In the genomic region with DNA sequence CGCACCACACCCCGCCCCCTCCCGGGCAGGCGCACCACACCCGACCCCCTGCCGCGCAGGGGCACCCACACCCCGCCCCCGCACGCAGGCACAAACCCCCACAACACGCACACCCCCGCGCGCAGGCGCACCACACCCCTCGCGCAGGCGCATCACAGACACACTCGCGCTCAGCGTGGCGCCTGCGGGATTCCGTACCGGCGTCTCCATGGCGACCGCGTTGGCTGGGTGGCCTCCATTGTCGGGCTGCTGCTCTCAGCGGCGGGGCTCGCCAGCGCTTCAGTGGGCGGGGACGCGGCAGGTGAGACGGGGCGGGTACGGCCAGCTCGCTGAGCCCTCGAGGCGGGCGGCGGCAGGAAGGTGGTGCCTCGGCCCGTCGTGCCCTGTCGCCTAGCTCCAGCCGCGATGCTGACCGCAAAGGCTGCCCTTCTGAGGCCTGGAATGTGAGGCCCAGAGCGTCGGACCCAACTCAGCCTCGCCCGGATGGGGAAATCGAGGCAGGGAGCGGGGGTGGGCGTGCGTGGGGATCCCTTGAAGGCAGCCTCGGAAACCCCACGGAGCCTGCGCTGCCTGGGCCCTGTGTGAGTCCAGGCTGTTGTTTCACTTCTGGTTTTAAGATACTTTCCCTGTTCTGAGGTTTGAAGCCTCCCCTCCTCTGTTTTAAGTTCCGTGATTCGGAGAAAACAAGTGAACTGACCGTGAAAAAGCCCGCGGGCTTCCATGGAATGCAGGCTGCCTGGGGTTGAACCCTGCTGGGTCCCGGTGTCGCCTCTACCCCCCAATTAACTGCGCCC, we compare ENCODE assay signal across 8 cellular contexts. TPM values are rescaled to one million over a fixed set of nuclear protein-coding genes. Genes with fewer than 3 reads are reported as not detected.
DNase-seq lines count a peak whose midpoint lies in the region; ATAC-seq and TF ChIP-seq lines count a peak whose summit lies in the region.

A gene (plus strand): TSS at position 238 of the 794 bp plus-strand sequence. CDS start 1,332 bp downstream, outside the sequence.

- H3K9me3 Mint-ChIP-seq in nephron progenitor cell = peaks cover 26% of the 10 kb centered on the region

- peak within 1 kb of the TSS; percentile 94 for H3K9ac ChIP-seq in ES-I3 (ENCODE audit: low read depth, low read length)

- no peaks in the 10 kb centered on the region for H3K27me3 ChIP-seq in HAP-1 (ENCODE audit: low read depth)

- TF ChIP-seq POLR2A in Raji (IDR thresholded peaks at IDR 0.05; ENCODE audit: insufficient read depth, low read depth, low read length) = peak; percentile 80

- in situ Hi-C loops in HAP-1 (cut with MboI; ENCODE audit: low sequenced_read_pairs) = no loop called here

- H3K27me3 Mint-ChIP-seq in nephron progenitor cell (ENCODE audit: low read depth, poor library complexity) = peaks cover 11% of the 10 kb centered on the region

- H3K36me3 ChIP-seq in ES-I3 (ENCODE audit: insufficient read depth, low read length) (no peaks in the 10 kb centered on the region), HAP-1 (replicated peaks) (peaks cover 14% of the 10 kb centered on the region)

- peak within 1 kb of the TSS; percentile 98 for H3K4me3 Mint-ChIP-seq in nephron progenitor cell

- TF ChIP-seq CTCF in nephron progenitor cell (IDR thresholded peaks at IDR 0.05) = no peak

- H3K9me3 ChIP-seq in ES-I3 (ENCODE audit: control insufficient read depth, insufficient read depth, low read length) (no peaks in the 10 kb centered on the region), HAP-1 (no peaks in the 10 kb centered on the region)

- ATAC-seq in stimulated activated naive CD8-positive, alpha-beta T cell treated with anti-CD3 and anti-CD28 coated beads, Interleukin-15, Interleukin-2, amounts not matched to agents 100 U/mL and 50 U/mL, for 24 hours = peak; percentile 82

- peaks cover 72% of the 10 kb centered on the region for H3K4me1 Mint-ChIP-seq in nephron progenitor cell

- peak within 1 kb of the TSS; percentile 76 for H3K4me3 ChIP-seq in HAP-1

- peak; percentile 94 to 99 for DNase-seq in HAP-1 (ENCODE audit: low spot score in 2 of 2)
- peak; percentile 94 for DNase-seq in M059J (ENCODE audit: low read depth)
- DNase-seq in activated effector memory CD4-positive, alpha-beta T cell treated with anti-CD3 and anti-CD28 coated beads, Interleukin-2, amount 50 U/mL, for 16 hours = peak; percentile 100
- DNase-seq in fibroblast of the conjunctiva (ENCODE audit: low read depth) = peak; percentile 98
- peak; percentile 100 for DNase-seq in nephron progenitor cell
- DNase-seq in stimulated activated naive CD8-positive, alpha-beta T cell treated with anti-CD3 and anti-CD28 coated beads, Interleukin-15, Interleukin-2, amounts not matched to agents 100 U/mL and 50 U/mL, for 24 hours = peak; percentile 99

- peak within 1 kb of the TSS; percentile 83 for H3K27ac Mint-ChIP-seq in nephron progenitor cell

- peaks cover 4% of the 10 kb centered on the region; the same call in 1 of the 2 replicates for H3K4me1 ChIP-seq in ES-I3 (ENCODE audit: insufficient read depth, low read length)
- H3K4me1 ChIP-seq in HAP-1 = peaks cover 29% of the 10 kb centered on the region

- H3K36me3 Mint-ChIP-seq in nephron progenitor cell (ENCODE audit: low read depth) = peaks cover 56% of the 10 kb centered on the region

RNA-seq across cellular contexts. Expression of the gene that starts here (rescaled TPM):
- 3.5 and 4.0 TPM in 2 replicates for total RNA-seq in M059J (2014; rRNA removed; shearing (Covaris generic))

Comparison
In these comparisons a context has a peak if more than half of its experiments do, and no peak if none do; other contexts are left out.
1. Peak in every context shown above with its lines: DNase-seq, ATAC-seq and H3K4me3 ChIP-seq.